Comparison of ENCODE assay signal across 8 cellular contexts in the genomic region with DNA sequence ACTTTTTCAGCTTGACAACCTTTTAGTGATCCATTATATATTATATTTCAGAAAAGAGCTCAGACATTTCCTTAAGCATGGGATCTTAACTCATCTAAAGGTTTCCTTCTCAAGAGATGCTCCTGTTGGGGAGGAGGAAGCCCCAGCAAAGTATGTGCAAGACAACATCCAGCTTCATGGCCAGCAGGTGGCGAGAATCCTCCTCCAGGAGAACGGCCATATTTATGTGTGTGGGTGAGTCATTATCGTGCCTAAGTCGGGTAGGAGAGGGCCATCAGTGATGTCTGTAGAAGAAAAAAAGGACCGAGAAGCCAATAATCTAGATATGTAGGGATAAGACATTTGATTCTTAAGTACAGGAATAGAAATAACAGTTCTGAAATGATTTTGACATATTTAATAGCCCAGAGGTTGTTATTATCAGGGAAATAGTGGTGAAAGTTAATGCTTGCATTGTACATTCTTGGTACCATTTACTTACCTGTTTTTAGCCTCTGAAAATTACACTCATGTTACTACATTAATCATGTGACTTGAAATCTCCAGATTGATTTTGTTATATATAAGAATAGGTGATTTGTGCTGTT. TPM values are rescaled to one million over a fixed set of nuclear protein-coding genes. Genes with fewer than 3 reads are reported as not detected.
DNase-seq lines count a peak whose midpoint lies in the region; ATAC-seq and TF ChIP-seq lines count a peak whose summit lies in the region.

No MANE protein-coding gene starts in this region.

- H3K27ac Mint-ChIP-seq in activated CD4-positive, alpha-beta T cell treated with anti-CD3 and anti-CD28 coated beads, Interleukin-2, amount 10 ng/mL, durations not matched to agents 7 days and 5 days: no peak overlapping the region
- no peak overlapping the region for H3K27ac Mint-ChIP-seq in activated CD8-positive, alpha-beta memory T cell treated with anti-CD3 and anti-CD28 coated beads, Interleukin-2, amount 10 ng/mL, durations not matched to agents 7 days and 5 days

- peak; percentile 53 for DNase-seq in GM12865 (ENCODE audit: low read depth)
- DNase-seq in LNCaP clone FGC (ENCODE audit: low read depth): no peak
- DNase-seq in activated CD4-positive, alpha-beta T cell treated with anti-CD3 and anti-CD28 coated beads, Interleukin-2, amount 10 ng/mL, durations not matched to agents 7 days and 5 days: peak; percentile 23
- DNase-seq in iPS DF 6.9 (ENCODE audit: low read depth, low spot score): peak; percentile 25
- no peak for DNase-seq in NCI-H146 treated with DMSO at 0.1 percent for 48 hours (lab: John Stamatoyannopoulos, UW; ENCODE audit: unreplicated experiment)
- no peak for DNase-seq in activated CD8-positive, alpha-beta memory T cell treated with anti-CD3 and anti-CD28 coated beads, Interleukin-2, amount 10 ng/mL, durations not matched to agents 7 days and 5 days
- no peak for DNase-seq in retina

- peaks cover 14% of the 10 kb centered on the region for H3K4me1 Mint-ChIP-seq in activated CD4-positive, alpha-beta T cell treated with anti-CD3 and anti-CD28 coated beads, Interleukin-2, amount 10 ng/mL, durations not matched to agents 7 days and 5 days
- H3K4me1 Mint-ChIP-seq in activated CD8-positive, alpha-beta memory T cell treated with anti-CD3 and anti-CD28 coated beads, Interleukin-2, amount 10 ng/mL, durations not matched to agents 7 days and 5 days: peaks cover 16% of the 10 kb centered on the region

- H3K27me3 Mint-ChIP-seq in activated CD4-positive, alpha-beta T cell treated with anti-CD3 and anti-CD28 coated beads, Interleukin-2, amount 10 ng/mL, durations not matched to agents 7 days and 5 days: no peaks in the 10 kb centered on the region
- no peaks in the 10 kb centered on the region for H3K27me3 Mint-ChIP-seq in activated CD8-positive, alpha-beta memory T cell treated with anti-CD3 and anti-CD28 coated beads, Interleukin-2, amount 10 ng/mL, durations not matched to agents 7 days and 5 days

- H3K4me1 ChIP-seq in iPS DF 6.9 (ENCODE audit: control insufficient read depth, insufficient read depth, low read length): no peaks in the 10 kb centered on the region

- H3K27me3 ChIP-seq in iPS DF 6.9 (ENCODE audit: control insufficient read depth, insufficient read depth, low read length): no peaks in the 10 kb centered on the region

- H3K27ac ChIP-seq in 22Rv1: no peak overlapping the region
- H3K27ac ChIP-seq in iPS DF 6.9 (ENCODE audit: low read length): no peak overlapping the region

- CTCF ChIA-PET in activated CD4-positive, alpha-beta T cell treated with anti-CD3 and anti-CD28 coated beads, Interleukin-2, amount 10 ng/mL, durations not matched to agents 7 days and 5 days (lab: Charles Lee): no interaction called here
- CTCF ChIA-PET in activated CD8-positive, alpha-beta memory T cell treated with anti-CD3 and anti-CD28 coated beads, Interleukin-2, amount 10 ng/mL, durations not matched to agents 7 days and 5 days (lab: Charles Lee): no interaction called here

- WGBS in iPS DF 6.9 (ENCODE audit: insufficient coverage, insufficient read length): no CpG with 5 or more reads among the region's 5 CpGs

- H3K4me3 ChIP-seq in GM12865 (ENCODE audit: low read depth, low read length) (no peak overlapping the region), LNCaP clone FGC (ENCODE audit: low read depth, low read length) (no peak overlapping the region), iPS DF 6.9 (ENCODE audit: low read length) (no peak overlapping the region)

- no peaks in the 10 kb centered on the region for H3K9me3 Mint-ChIP-seq in activated CD4-positive, alpha-beta T cell treated with anti-CD3 and anti-CD28 coated beads, Interleukin-2, amount 10 ng/mL, durations not matched to agents 7 days and 5 days
- H3K9me3 Mint-ChIP-seq in activated CD8-positive, alpha-beta memory T cell treated with anti-CD3 and anti-CD28 coated beads, Interleukin-2, amount 10 ng/mL, durations not matched to agents 7 days and 5 days (ENCODE audit: low read depth): no peaks in the 10 kb centered on the region

- ATAC-seq in activated CD8-positive, alpha-beta memory T cell treated with anti-CD3 and anti-CD28 coated beads, Interleukin-2, amount 10 ng/mL, durations not matched to agents 7 days and 5 days: no peak

- H3K9me3 ChIP-seq in iPS DF 6.9 (ENCODE audit: control insufficient read depth, insufficient read depth, low read length): no peaks in the 10 kb centered on the region

- no peak overlapping the region for H3K4me3 Mint-ChIP-seq in activated CD4-positive, alpha-beta T cell treated with anti-CD3 and anti-CD28 coated beads, Interleukin-2, amount 10 ng/mL, durations not matched to agents 7 days and 5 days
- H3K4me3 Mint-ChIP-seq in activated CD8-positive, alpha-beta memory T cell treated with anti-CD3 and anti-CD28 coated beads, Interleukin-2, amount 10 ng/mL, durations not matched to agents 7 days and 5 days: no peak overlapping the region

- H3K36me3 Mint-ChIP-seq in activated CD4-positive, alpha-beta T cell treated with anti-CD3 and anti-CD28 coated beads, Interleukin-2, amount 10 ng/mL, durations not matched to agents 7 days and 5 days (ENCODE audit: low read depth): peaks cover 80% of the 10 kb centered on the region
- H3K36me3 Mint-ChIP-seq in activated CD8-positive, alpha-beta memory T cell treated with anti-CD3 and anti-CD28 coated beads, Interleukin-2, amount 10 ng/mL, durations not matched to agents 7 days and 5 days: peaks cover 69% of the 10 kb centered on the region

- peaks cover 21% of the 10 kb centered on the region; the same call in 1 of the 2 replicates for H3K36me3 ChIP-seq in iPS DF 6.9 (ENCODE audit: control insufficient read depth, insufficient read depth, low read length)

- POLR2A ChIA-PET in activated CD4-positive, alpha-beta T cell treated with anti-CD3 and anti-CD28 coated beads, Interleukin-2, amount 10 ng/mL, durations not matched to agents 7 days and 5 days (lab: Charles Lee): no interaction called here

- TF ChIP-seq CTCF in 22Rv1 (IDR thresholded peaks at IDR 0.05): peak; percentile 79
- peak; percentile 40 for TF ChIP-seq CTCF in GM12865 (IDR thresholded peaks at IDR 0.05; ENCODE audit: insufficient read depth, low read depth, low read length, missing control alignments)
- TF ChIP-seq CTCF in LNCaP clone FGC (IDR thresholded peaks at IDR 0.05; ENCODE audit: control insufficient read depth, extremely low read depth, insufficient read depth): peak; percentile 74

RNA-seq across cellular contexts. Expression of a gene that starts 28.2 kb away (rescaled TPM):
- 10 to 100 TPM; 53.5 to 56.5 TPM for total RNA-seq in activated CD4-positive, alpha-beta T cell treated with anti-CD3 and anti-CD28 coated beads, Interleukin-2, amount 10 ng/mL, durations not matched to agents 7 days and 5 days
- total RNA-seq in activated CD8-positive, alpha-beta memory T cell treated with anti-CD3 and anti-CD28 coated beads, Interleukin-2, amount 10 ng/mL, durations not matched to agents 7 days and 5 days: 10 to 100 TPM; 46.9 to 62.4 TPM

RNA-seq across cellular contexts. Expression of a gene that starts 28.3 kb away (rescaled TPM):
- 10 to 100 TPM; 11.4 to 14.7 TPM for total RNA-seq in activated CD4-positive, alpha-beta T cell treated with anti-CD3 and anti-CD28 coated beads, Interleukin-2, amount 10 ng/mL, durations not matched to agents 7 days and 5 days
- 10 to 100 TPM; 10.5 to 14.7 TPM for total RNA-seq in activated CD8-positive, alpha-beta memory T cell treated with anti-CD3 and anti-CD28 coated beads, Interleukin-2, amount 10 ng/mL, durations not matched to agents 7 days and 5 days

RNA-seq across cellular contexts. Expression of a gene that starts 46.2 kb away (rescaled TPM):
- total RNA-seq in activated CD4-positive, alpha-beta T cell treated with anti-CD3 and anti-CD28 coated beads, Interleukin-2, amount 10 ng/mL, durations not matched to agents 7 days and 5 days: not detected
- total RNA-seq in activated CD8-positive, alpha-beta memory T cell treated with anti-CD3 and anti-CD28 coated beads, Interleukin-2, amount 10 ng/mL, durations not matched to agents 7 days and 5 days: not detected

Comparison
In these comparisons a context has a peak if more than half of its experiments do, and no peak if none do; other contexts are left out.
1. DNase-seq: peak in GM12865 (single experiment), activated CD4-positive, alpha-beta T cell treated with anti-CD3 and anti-CD28 coated beads, Interleukin-2, amount 10 ng/mL, durations not matched to agents 7 days and 5 days (single experiment) and iPS DF 6.9 (single experiment); none in LNCaP clone FGC (single experiment), NCI-H146 treated with DMSO at 0.1 percent for 48 hours (single experiment), activated CD8-positive, alpha-beta memory T cell treated with anti-CD3 and anti-CD28 coated beads, Interleukin-2, amount 10 ng/mL, durations not matched to agents 7 days and 5 days (single experiment) and retina (single experiment).
2. Peak in every context shown above with its lines, with median percentiles within 50 percentile points of each other: CTCF ChIP-seq.